ENCODE assay signal across 15 cellular contexts in the genomic region with DNA sequence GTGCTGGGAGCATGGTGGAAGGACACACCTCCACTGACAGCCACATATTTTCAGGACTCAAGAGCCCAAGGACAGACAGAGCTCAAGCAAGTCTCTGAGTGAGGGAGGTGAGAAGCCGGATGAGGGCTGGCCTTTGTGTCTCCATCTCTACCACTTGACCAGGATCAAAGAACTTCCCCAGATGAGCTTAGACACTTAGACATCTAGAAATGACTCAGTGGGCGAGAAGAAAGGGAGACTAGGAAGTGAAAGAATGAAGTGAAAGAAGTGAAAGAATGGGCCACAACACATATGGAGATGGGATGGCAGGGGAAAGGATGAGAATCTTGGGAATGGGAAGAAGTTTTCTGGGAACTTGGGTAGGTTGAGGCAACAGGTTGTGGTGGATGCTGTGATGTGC.
"Had no signal": no experiment of that assay in that cellular context is flagged by ENCODE, and none has a peak within 500 bp of the region (broad histone marks: within the 10 kb centered on the region; RNA-seq: fewer than 3 reads in every experiment).

No MANE protein-coding gene starts in this region.

- H3K4me3 Mint-ChIP-seq: activated CD4-positive, alpha-beta T cell treated with anti-CD3 and anti-CD28 coated beads, Interleukin-2, amount 10 ng/mL, durations not matched to agents 7 days and 5 days; activated T-helper 17 cell treated with anti-CD3 and anti-CD28 coated beads, Interleukin-2, amount 50 U/mL, for 72 hours; dendritic cell treated with granulocyte-macrophage colony-stimulating factor and Interleukin-4, amounts not matched to agents 40 ng/mL and 50 ng/mL, for 4 days; natural killer cell treated with Interleukin-12 subunit alpha and Interleukin-12 subunit beta and Interleukin-15 and Interleukin-18, amount 100 ng/mL, for 72 hours; stimulated activated effector memory CD8-positive, alpha-beta T cell treated with anti-CD3 and anti-CD28 coated beads, Interleukin-12 subunit alpha, Interleukin-12 subunit beta, amount 100 ng/mL, for 72 hours had no signal

- H3K36me3 ChIP-seq: tibial artery, uterus had no signal

- H3K9me3 ChIP-seq: tibial artery, uterus had no signal

- H3K4me3 ChIP-seq: tibial artery, uterus had no signal

- H3K4me1 ChIP-seq: foreskin keratinocyte, tibial artery, uterus had no signal

- H3K9me3 Mint-ChIP-seq: activated CD4-positive, alpha-beta T cell treated with anti-CD3 and anti-CD28 coated beads, Interleukin-2, amount 10 ng/mL, durations not matched to agents 7 days and 5 days; activated T-helper 17 cell treated with anti-CD3 and anti-CD28 coated beads, Interleukin-2, amount 50 U/mL, for 72 hours; dendritic cell treated with granulocyte-macrophage colony-stimulating factor and Interleukin-4, amounts not matched to agents 40 ng/mL and 50 ng/mL, for 4 days; natural killer cell treated with Interleukin-12 subunit alpha and Interleukin-12 subunit beta and Interleukin-15 and Interleukin-18, amount 100 ng/mL, for 72 hours; stimulated activated effector memory CD8-positive, alpha-beta T cell treated with anti-CD3 and anti-CD28 coated beads, Interleukin-12 subunit alpha, Interleukin-12 subunit beta, amount 100 ng/mL, for 72 hours had no signal

- ATAC-seq: activated T-helper 17 cell treated with anti-CD3 and anti-CD28 coated beads, Interleukin-2, amount 50 U/mL, for 72 hours; foreskin keratinocyte; natural killer cell treated with Interleukin-12 subunit alpha and Interleukin-12 subunit beta and Interleukin-15 and Interleukin-18, amount 100 ng/mL, for 72 hours; stimulated activated effector memory CD8-positive, alpha-beta T cell treated with anti-CD3 and anti-CD28 coated beads, Interleukin-12 subunit alpha, Interleukin-12 subunit beta, amount 100 ng/mL, for 72 hours had no signal

- H3K27ac ChIP-seq: foreskin keratinocyte, tibial artery, uterus had no signal

- H3K27me3 ChIP-seq: foreskin keratinocyte, tibial artery, uterus had no signal

- H3K4me1 Mint-ChIP-seq: activated CD4-positive, alpha-beta T cell treated with anti-CD3 and anti-CD28 coated beads, Interleukin-2, amount 10 ng/mL, durations not matched to agents 7 days and 5 days; activated T-helper 17 cell treated with anti-CD3 and anti-CD28 coated beads, Interleukin-2, amount 50 U/mL, for 72 hours; stimulated activated effector memory CD8-positive, alpha-beta T cell treated with anti-CD3 and anti-CD28 coated beads, Interleukin-12 subunit alpha, Interleukin-12 subunit beta, amount 100 ng/mL, for 72 hours had no signal

- H3K27me3 Mint-ChIP-seq: dendritic cell treated with granulocyte-macrophage colony-stimulating factor and Interleukin-4, amounts not matched to agents 40 ng/mL and 50 ng/mL, for 4 days had no signal

- DNase-seq: activated CD4-positive, alpha-beta T cell treated with anti-CD3 and anti-CD28 coated beads, Interleukin-2, amount 10 ng/mL, durations not matched to agents 7 days and 5 days; activated CD8-positive, alpha-beta memory T cell treated with anti-CD3 and anti-CD28 coated beads for 24 hours; activated naive CD4-positive, alpha-beta T cell treated with Interleukin-2 at 50 U/mL for 16 hours; activated T-cell treated with anti-CD3 and anti-CD28 coated beads for 4 hours; anterior cingulate cortex; cerebellar nuclear complex; effector memory CD4-positive, alpha-beta T cell; foreskin keratinocyte; glutamatergic neuron; tibial artery; uterus had no signal

- H3K36me3 Mint-ChIP-seq: natural killer cell treated with Interleukin-12 subunit alpha and Interleukin-12 subunit beta and Interleukin-15 and Interleukin-18, amount 100 ng/mL, for 72 hours; stimulated activated effector memory CD8-positive, alpha-beta T cell treated with anti-CD3 and anti-CD28 coated beads, Interleukin-12 subunit alpha, Interleukin-12 subunit beta, amount 100 ng/mL, for 72 hours had no signal

- H3K27ac Mint-ChIP-seq: activated CD4-positive, alpha-beta T cell treated with anti-CD3 and anti-CD28 coated beads, Interleukin-2, amount 10 ng/mL, durations not matched to agents 7 days and 5 days; activated T-helper 17 cell treated with anti-CD3 and anti-CD28 coated beads, Interleukin-2, amount 50 U/mL, for 72 hours; dendritic cell treated with granulocyte-macrophage colony-stimulating factor and Interleukin-4, amounts not matched to agents 40 ng/mL and 50 ng/mL, for 4 days; natural killer cell treated with Interleukin-12 subunit alpha and Interleukin-12 subunit beta and Interleukin-15 and Interleukin-18, amount 100 ng/mL, for 72 hours; stimulated activated effector memory CD8-positive, alpha-beta T cell treated with anti-CD3 and anti-CD28 coated beads, Interleukin-12 subunit alpha, Interleukin-12 subunit beta, amount 100 ng/mL, for 72 hours had no signal
